ENCODE assay signal across 13 cellular contexts in genomic region chr11:43835104-43835503, GRCh38.
DNase-seq lines count a peak whose midpoint lies in the region; ATAC-seq lines count a peak whose summit lies in the region.
"Had no signal": no experiment of that assay in that cellular context is flagged by ENCODE, and none has a peak within 500 bp of the region (broad histone marks: within the 10 kb centered on the region; RNA-seq: fewer than 3 reads in every experiment).

No MANE protein-coding gene starts in this region.

- in situ Hi-C loops in ACHN (cut with HindIII; ENCODE audit: low pct_ligation_motif_present, low pct_unique_long_range_greater_than_20kb, low sequenced_read_pairs) = no loop called here

- ATAC-seq in GM21360 (IDR thresholded peaks at IDR 0.05; ENCODE audit: unreplicated experiment) = no peak
- ATAC-seq: activated T-helper 17 cell treated with anti-CD3 and anti-CD28 coated beads, Interleukin-2, amount 50 U/mL, for 72 hours; WTC11 had no signal

- DNase-seq in NCI-H748 (lab: John Stamatoyannopoulos, UW; ENCODE audit: unreplicated experiment) (peak; percentile 79), cerebellar nuclear complex (lab: John Stamatoyannopoulos, UW) (peak; percentile 64 to 72), left kidney (ENCODE audit: low read depth, low spot score) (peak; percentile 67), superior temporal gyrus (ENCODE audit: extremely low spot score) (peak; percentile 14), NCI-H2081 (lab: John Stamatoyannopoulos, UW) (no peak), ACHN (no peak)
- DNase-seq: activated CD8-positive, alpha-beta memory T cell treated with anti-CD3 and anti-CD28 coated beads for 24 hours; DMS79 treated with DMSO at 0.1 percent for 48 hours; IMR-90; sigmoid colon had no signal

Comparison
In these comparisons a context has a peak if more than half of its experiments do, and no peak if none do; other contexts are left out.
1. DNase-seq: peak in NCI-H748 (single experiment), cerebellar nuclear complex (2 of 2), left kidney (single experiment) and superior temporal gyrus (single experiment); none in NCI-H2081 (0 of 2) and ACHN (single experiment).